Comparison of ENCODE assay signal across 8 cellular contexts in the genomic region with DNA sequence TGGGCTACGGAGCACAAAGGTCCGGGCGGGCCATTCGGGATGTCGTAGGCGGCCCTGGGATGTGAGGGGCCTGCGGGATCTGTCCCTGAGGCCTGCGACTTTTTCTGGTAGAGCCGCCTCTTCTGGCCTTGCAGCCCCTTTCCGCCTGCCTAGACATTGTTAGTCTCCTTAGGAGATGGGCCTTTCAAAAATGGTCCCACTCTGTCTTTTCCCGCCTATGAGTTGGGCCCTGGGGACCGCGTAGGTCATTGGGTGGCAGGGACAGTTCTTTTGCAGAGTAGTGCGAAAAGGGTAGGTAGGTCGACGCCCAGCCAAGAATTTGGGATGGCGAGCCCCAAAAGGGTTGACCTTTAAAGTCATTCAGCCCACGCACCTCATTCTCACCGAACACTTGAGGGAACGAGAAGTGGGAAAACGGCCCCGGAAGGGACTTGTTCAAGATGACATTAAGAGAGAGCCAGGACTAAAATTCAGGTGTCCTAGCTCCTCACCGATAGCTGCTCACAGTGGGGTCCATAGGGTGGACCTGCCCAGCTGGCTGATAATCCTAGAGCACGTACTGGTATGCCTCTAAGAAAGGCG. TPM values are rescaled to one million over a fixed set of nuclear protein-coding genes. Genes with fewer than 3 reads are reported as not detected.
DNase-seq lines count a peak whose midpoint lies in the region; ATAC-seq, FAIRE-seq and TF ChIP-seq lines count a peak whose summit lies in the region.

No MANE protein-coding gene starts in this region.

- H3K4me3 ChIP-seq in iPS-15b (ENCODE audit: low read depth, low read length): peak overlapping the region; percentile 84

- H3K4me1 Mint-ChIP-seq in HFFc6 (ENCODE audit: low read depth): peaks cover 29% of the 10 kb centered on the region
- H3K4me1 Mint-ChIP-seq in activated T-helper 1 cell treated with anti-CD3 and anti-CD28 coated beads, Interleukin-12 subunit alpha, Interleukin-12 subunit beta, Interleukin-2, Interleukin-4 antibody, amounts not matched to agents 30 ng/mL and 10 ng/mL and 1 ng/mL, durations not matched to agents 14 hours and 24 hours and 36 hours (ENCODE audit: low read depth): peaks cover 35% of the 10 kb centered on the region
- peaks cover 50% of the 10 kb centered on the region for H3K4me1 Mint-ChIP-seq in stimulated activated memory B cell treated with anti-CD40 and anti-IgM and Interleukin-4, amounts not matched to agents 10 μg/mL and 1 μg/mL and 100 μg/mL, for 72 hours

- H3K36me3 ChIP-seq in iPS-15b (ENCODE audit: control insufficient read depth, insufficient read depth, low read length): peaks cover 20% of the 10 kb centered on the region

- H3K9ac ChIP-seq in iPS-15b (ENCODE audit: low read depth, low read length): peak overlapping the region; percentile 94

- H3K9me3 ChIP-seq in iPS-15b (ENCODE audit: control insufficient read depth, insufficient read depth, low read length): no peaks in the 10 kb centered on the region

- peak overlapping the region; percentile 86 for H3K4me3 Mint-ChIP-seq in HFFc6
- H3K4me3 Mint-ChIP-seq in activated T-helper 1 cell treated with anti-CD3 and anti-CD28 coated beads, Interleukin-12 subunit alpha, Interleukin-12 subunit beta, Interleukin-2, Interleukin-4 antibody, amounts not matched to agents 30 ng/mL and 10 ng/mL and 1 ng/mL, durations not matched to agents 14 hours and 24 hours and 36 hours: peak overlapping the region; percentile 82
- peak overlapping the region; percentile 69 for H3K4me3 Mint-ChIP-seq in stimulated activated memory B cell treated with anti-CD40 and anti-IgM and Interleukin-4, amounts not matched to agents 10 μg/mL and 1 μg/mL and 100 μg/mL, for 72 hours

- H3K27me3 Mint-ChIP-seq in HFFc6 (ENCODE audit: insufficient read depth): peaks cover 4% of the 10 kb centered on the region
- no peaks in the 10 kb centered on the region for H3K27me3 Mint-ChIP-seq in activated T-helper 1 cell treated with anti-CD3 and anti-CD28 coated beads, Interleukin-12 subunit alpha, Interleukin-12 subunit beta, Interleukin-2, Interleukin-4 antibody, amounts not matched to agents 30 ng/mL and 10 ng/mL and 1 ng/mL, durations not matched to agents 14 hours and 24 hours and 36 hours (ENCODE audit: insufficient read depth)
- H3K27me3 Mint-ChIP-seq in stimulated activated memory B cell treated with anti-CD40 and anti-IgM and Interleukin-4, amounts not matched to agents 10 μg/mL and 1 μg/mL and 100 μg/mL, for 72 hours: no peaks in the 10 kb centered on the region

- no peak for TF ChIP-seq CTCF in HFFc6 (IDR thresholded peaks at IDR 0.05)

- no peak for DNase-seq in HFFc6
- no peak for DNase-seq in activated T-helper 1 cell treated with anti-CD3 and anti-CD28 coated beads, Interleukin-12 subunit alpha, Interleukin-12 subunit beta, Interleukin-2, Interleukin-4 antibody, amounts not matched to agents 30 ng/mL and 10 ng/mL and 1 ng/mL, durations not matched to agents 14 hours and 24 hours and 36 hours (ENCODE audit: low spot score)
- no peak for DNase-seq in posterior vena cava (ENCODE audit: low spot score)
- no peak for DNase-seq in GM19239 (ENCODE audit: insufficient read length, low spot score)
- DNase-seq in NOMO-1 treated with DMSO at 0.1 percent for 48 hours (lab: John Stamatoyannopoulos, UW; ENCODE audit: unreplicated experiment): no peak

- ATAC-seq in stimulated activated memory B cell treated with anti-CD40 and anti-IgM and Interleukin-4, amounts not matched to agents 10 μg/mL and 1 μg/mL and 100 μg/mL, for 72 hours: no peak
- ATAC-seq in HG03159 (IDR thresholded peaks at IDR 0.05; ENCODE audit: unreplicated experiment): no peak

- no peak overlapping the region; the same call in 1 of the 2 replicates for H3K27ac Mint-ChIP-seq in HFFc6
- H3K27ac Mint-ChIP-seq in activated T-helper 1 cell treated with anti-CD3 and anti-CD28 coated beads, Interleukin-12 subunit alpha, Interleukin-12 subunit beta, Interleukin-2, Interleukin-4 antibody, amounts not matched to agents 30 ng/mL and 10 ng/mL and 1 ng/mL, durations not matched to agents 14 hours and 24 hours and 36 hours: peak overlapping the region; percentile 12
- no peak overlapping the region for H3K27ac Mint-ChIP-seq in stimulated activated memory B cell treated with anti-CD40 and anti-IgM and Interleukin-4, amounts not matched to agents 10 μg/mL and 1 μg/mL and 100 μg/mL, for 72 hours

- no peak for FAIRE-seq in GM19239 (lab: Jason Lieb, UNC)

- H3K4me1 ChIP-seq in iPS-15b (ENCODE audit: control insufficient read depth, insufficient read depth, low read length): peaks cover 10% of the 10 kb centered on the region

- H3K36me3 Mint-ChIP-seq in HFFc6 (ENCODE audit: low read depth): peaks cover 18% of the 10 kb centered on the region
- peaks cover 20% of the 10 kb centered on the region for H3K36me3 Mint-ChIP-seq in activated T-helper 1 cell treated with anti-CD3 and anti-CD28 coated beads, Interleukin-12 subunit alpha, Interleukin-12 subunit beta, Interleukin-2, Interleukin-4 antibody, amounts not matched to agents 30 ng/mL and 10 ng/mL and 1 ng/mL, durations not matched to agents 14 hours and 24 hours and 36 hours (ENCODE audit: low read depth)
- peaks cover 41% of the 10 kb centered on the region for H3K36me3 Mint-ChIP-seq in stimulated activated memory B cell treated with anti-CD40 and anti-IgM and Interleukin-4, amounts not matched to agents 10 μg/mL and 1 μg/mL and 100 μg/mL, for 72 hours

- no peaks in the 10 kb centered on the region for H3K27me3 ChIP-seq in iPS-15b (ENCODE audit: control insufficient read depth, insufficient read depth, low read length)

- no peaks in the 10 kb centered on the region for H3K9me3 Mint-ChIP-seq in HFFc6
- no peaks in the 10 kb centered on the region for H3K9me3 Mint-ChIP-seq in activated T-helper 1 cell treated with anti-CD3 and anti-CD28 coated beads, Interleukin-12 subunit alpha, Interleukin-12 subunit beta, Interleukin-2, Interleukin-4 antibody, amounts not matched to agents 30 ng/mL and 10 ng/mL and 1 ng/mL, durations not matched to agents 14 hours and 24 hours and 36 hours
- H3K9me3 Mint-ChIP-seq in stimulated activated memory B cell treated with anti-CD40 and anti-IgM and Interleukin-4, amounts not matched to agents 10 μg/mL and 1 μg/mL and 100 μg/mL, for 72 hours: no peaks in the 10 kb centered on the region

- intact Hi-C loops in activated T-helper 1 cell treated with anti-CD3 and anti-CD28 coated beads, Interleukin-12 subunit alpha, Interleukin-12 subunit beta, Interleukin-2, Interleukin-4 antibody, amounts not matched to agents 30 ng/mL and 10 ng/mL and 1 ng/mL, durations not matched to agents 14 hours and 24 hours and 36 hours (cut with micrococcal nuclease): loop anchor here (1.0 to 5.0 kb wide), 7 partner anchors 13 to 330 kb away; a partner anchor contains a TSS
- intact Hi-C loops in posterior vena cava (cut with DNase I): no loop called here

RNA-seq across cellular contexts. Expression of a gene that starts 0.8 kb away (rescaled TPM):
- total RNA-seq in HFFc6 (2021; fragmentation: NEBNext Ultra II Directional; extraction: Animal tissue kit (Norgen Biotek cat#: 25700)): 10 to 100 TPM; 84.4 to 98.2 (median 90.9) TPM
- total RNA-seq in activated T-helper 1 cell treated with anti-CD3 and anti-CD28 coated beads, Interleukin-12 subunit alpha, Interleukin-12 subunit beta, Interleukin-2, Interleukin-4 antibody, amounts not matched to agents 30 ng/mL and 10 ng/mL and 1 ng/mL, durations not matched to agents 14 hours and 24 hours and 36 hours: 104 and 114 TPM in 2 replicates
- total RNA-seq in posterior vena cava: 10 to 100 TPM; 37.7 to 41.3 TPM

RNA-seq across cellular contexts. Expression of a gene that starts 12.6 kb away (rescaled TPM):
- total RNA-seq in HFFc6 (2021; fragmentation: NEBNext Ultra II Directional; extraction: Animal tissue kit (Norgen Biotek cat#: 25700)): 100 to 1,000 TPM; 422 to 571 (median 505) TPM
- 289 and 291 TPM in 2 replicates for total RNA-seq in activated T-helper 1 cell treated with anti-CD3 and anti-CD28 coated beads, Interleukin-12 subunit alpha, Interleukin-12 subunit beta, Interleukin-2, Interleukin-4 antibody, amounts not matched to agents 30 ng/mL and 10 ng/mL and 1 ng/mL, durations not matched to agents 14 hours and 24 hours and 36 hours
- total RNA-seq in posterior vena cava: 100 to 1,000 TPM; 161 to 203 TPM

RNA-seq across cellular contexts. Expression of a gene that starts 48.2 kb away (rescaled TPM):
- 10 to 100 TPM; 15.7 to 19.3 (median 17.6) TPM for total RNA-seq in HFFc6 (2021; fragmentation: NEBNext Ultra II Directional; extraction: Animal tissue kit (Norgen Biotek cat#: 25700))
- 25.3 and 31.6 TPM in 2 replicates for total RNA-seq in activated T-helper 1 cell treated with anti-CD3 and anti-CD28 coated beads, Interleukin-12 subunit alpha, Interleukin-12 subunit beta, Interleukin-2, Interleukin-4 antibody, amounts not matched to agents 30 ng/mL and 10 ng/mL and 1 ng/mL, durations not matched to agents 14 hours and 24 hours and 36 hours
- total RNA-seq in posterior vena cava: 10 to 100 TPM; 10.3 to 11.3 TPM

RNA-seq across cellular contexts. Expression of a gene that starts 48.7 kb away (rescaled TPM):
- total RNA-seq in HFFc6 (2021; fragmentation: NEBNext Ultra II Directional; extraction: Animal tissue kit (Norgen Biotek cat#: 25700)): under 1 TPM in 5 of 6 experiments, not detected in 1; 0.07 to 0.38 (median 0.30) TPM
- total RNA-seq in activated T-helper 1 cell treated with anti-CD3 and anti-CD28 coated beads, Interleukin-12 subunit alpha, Interleukin-12 subunit beta, Interleukin-2, Interleukin-4 antibody, amounts not matched to agents 30 ng/mL and 10 ng/mL and 1 ng/mL, durations not matched to agents 14 hours and 24 hours and 36 hours: not detected in 2 replicates
- total RNA-seq in posterior vena cava: under 1 TPM; 0.14 to 0.29 TPM
